Comparison of ENCODE assay signal across 28 cellular contexts in the genomic region with DNA sequence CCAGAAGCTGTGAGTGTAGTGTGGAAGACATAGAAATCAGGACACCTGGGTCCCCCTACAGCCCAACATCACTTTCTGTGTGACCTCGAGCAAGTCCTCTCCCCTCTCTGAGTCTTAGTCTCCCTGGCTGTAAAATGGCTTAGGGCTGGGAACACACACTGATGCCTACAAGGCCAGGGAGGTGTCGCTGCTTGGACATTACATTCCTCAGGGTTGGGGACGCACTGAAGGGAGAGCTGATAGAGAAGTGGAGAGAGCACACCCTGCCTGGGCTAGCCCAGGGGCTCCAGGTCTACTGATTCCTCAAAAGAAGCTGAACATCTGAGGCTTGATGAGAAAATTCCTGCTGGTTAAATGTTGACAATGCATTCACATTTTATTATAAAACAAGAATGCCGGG. TPM values are rescaled to one million over a fixed set of nuclear protein-coding genes. Genes with fewer than 3 reads are reported as not detected.
"Had no signal": no experiment of that assay in that cellular context is flagged by ENCODE, and none has a peak within 500 bp of the region (broad histone marks: within the 10 kb centered on the region; RNA-seq: fewer than 3 reads in every experiment).

No MANE protein-coding gene starts in this region.

- H3K4me3 Mint-ChIP-seq: activated CD4-positive, alpha-beta memory T cell treated with anti-CD3 and anti-CD28 coated beads for 36 hours; activated CD4-positive, alpha-beta T cell treated with anti-CD3 and anti-CD28 coated beads, Interleukin-2, amount 10 ng/mL, durations not matched to agents 7 days and 5 days; activated T-cell treated with anti-CD3 and anti-CD28 coated beads, Interleukin-2, amount 50 U/mL, for 72 hours; central memory CD8-positive, alpha-beta T cell; T-cell had no signal

- H3K9me3 ChIP-seq: ascending aorta, body of pancreas, Peyer's patch had no signal

- H3K4me1 Mint-ChIP-seq: central memory CD8-positive, alpha-beta T cell had no signal

- ATAC-seq: activated T-cell treated with anti-CD3 and anti-CD28 coated beads, Interleukin-2, amount 50 U/mL, for 72 hours; body of pancreas; T-cell had no signal

- H3K27me3 ChIP-seq: ascending aorta, body of pancreas, Peyer's patch had no signal

- H3K27ac ChIP-seq: body of pancreas, RWPE1, VCaP had no signal

- H3K4me3 ChIP-seq: ascending aorta, body of pancreas, Peyer's patch had no signal

- H3K36me3 Mint-ChIP-seq: activated CD4-positive, alpha-beta memory T cell treated with anti-CD3 and anti-CD28 coated beads for 36 hours; T-cell had no signal

- DNase-seq: activated CD4-positive, alpha-beta memory T cell treated with anti-CD3 and anti-CD28 coated beads for 36 hours; activated CD4-positive, alpha-beta T cell treated with anti-CD3 and anti-CD28 coated beads, Interleukin-2, amount 10 ng/mL, durations not matched to agents 7 days and 5 days; activated CD4-positive, CD25-positive, alpha-beta regulatory T cell; activated CD8-positive, alpha-beta memory T cell treated with anti-CD3 and anti-CD28 coated beads, Interleukin-2, amount 50 U/mL, for 4 hours; activated gamma-delta T cell treated with Interleukin-2 at 50 U/mL for 16 hours; activated naive CD4-positive, alpha-beta T cell treated with anti-CD3 and anti-CD28 coated beads, Interleukin-2, amount 50 U/mL, for 16 hours; activated T-cell treated with anti-CD3 and anti-CD28 coated beads, Interleukin-2, amount 50 U/mL, for 72 hours; amniotic stem cell; body of pancreas; Kasumi-1; KBM-7; NCI-H1105 treated with DMSO at 0.1 percent for 48 hours; NCI-H1436 treated with DMSO at 0.1 percent for 48 hours; NCI-H187; NCI-H2081; NCI-H446; NCI-H524; Peyer's patch; SHP77; T-cell; T-helper 2 cell; T1000 had no signal

- H3K27me3 Mint-ChIP-seq: activated CD4-positive, alpha-beta memory T cell treated with anti-CD3 and anti-CD28 coated beads for 36 hours; activated CD4-positive, alpha-beta T cell treated with anti-CD3 and anti-CD28 coated beads, Interleukin-2, amount 10 ng/mL, durations not matched to agents 7 days and 5 days; central memory CD8-positive, alpha-beta T cell; T-cell had no signal

- H3K9me3 Mint-ChIP-seq: activated CD4-positive, alpha-beta memory T cell treated with anti-CD3 and anti-CD28 coated beads for 36 hours; activated CD4-positive, alpha-beta T cell treated with anti-CD3 and anti-CD28 coated beads, Interleukin-2, amount 10 ng/mL, durations not matched to agents 7 days and 5 days; activated T-cell treated with anti-CD3 and anti-CD28 coated beads, Interleukin-2, amount 50 U/mL, for 72 hours; activated T-helper 2 cell treated with anti-CD3 and anti-CD28 coated beads, Interferon-gamma antibody, Interleukin-2, Interleukin-4, amounts not matched to agents 10 μg/mL and 5 μg/mL and 100 μg/mL, durations not matched to agents 14 hours and 24 hours and 36 hours; central memory CD8-positive, alpha-beta T cell; T-cell had no signal

- H3K36me3 ChIP-seq: ascending aorta, Peyer's patch had no signal

- H3K27ac Mint-ChIP-seq: activated CD4-positive, alpha-beta memory T cell treated with anti-CD3 and anti-CD28 coated beads for 36 hours; activated CD4-positive, alpha-beta T cell treated with anti-CD3 and anti-CD28 coated beads, Interleukin-2, amount 10 ng/mL, durations not matched to agents 7 days and 5 days; activated T-cell treated with anti-CD3 and anti-CD28 coated beads, Interleukin-2, amount 50 U/mL, for 72 hours; activated T-helper 2 cell treated with anti-CD3 and anti-CD28 coated beads, Interferon-gamma antibody, Interleukin-2, Interleukin-4, amounts not matched to agents 10 μg/mL and 5 μg/mL and 100 μg/mL, durations not matched to agents 14 hours and 24 hours and 36 hours; T-cell had no signal

RNA-seq across cellular contexts. Expression of a gene that starts 33.8 kb away (rescaled TPM):
- total RNA-seq: ascending aorta, bronchial epithelial cell had no signal

RNA-seq across cellular contexts. Expression of a gene that starts 37.4 kb away (rescaled TPM):
- total RNA-seq: ascending aorta had no signal
